In genomic region chr15:40928975-40929729, GRCh38 we compare ENCODE assay signal across 7 cellular contexts. TPM values are rescaled to one million over a fixed set of nuclear protein-coding genes. Genes with fewer than 3 reads are reported as not detected.
DNase-seq lines count a peak whose midpoint lies in the region; ATAC-seq and TF ChIP-seq lines count a peak whose summit lies in the region.

TSS of gene DLL4 (plus strand) at chr15:40929340. CDS start at chr15:40929669, 329 bp downstream.

- H3K27ac ChIP-seq in lung (ENCODE audit: low read depth in 1 of 2, low read length in 1 of 2) (peak within 1 kb of the TSS; percentile 61 to 78), thoracic aorta (no peak within 1 kb of the TSS)

- TF ChIP-seq CTCF in GM12875 (IDR thresholded peaks at IDR 0.05; ENCODE audit: borderline replicate concordance, insufficient read depth, low read depth, low read length), result no peak
- no peak for TF ChIP-seq CTCF in lung (IDR thresholded peaks at IDR 0.05; ENCODE audit: control extremely low read depth, extremely low read depth)
- peak; percentile 8 for TF ChIP-seq CTCF in thoracic aorta (IDR thresholded peaks at IDR 0.05)

- H3K4me1 ChIP-seq in lung (ENCODE audit: control insufficient read depth in 2 of 2, insufficient read depth in 2 of 2, low read length in 2 of 2), result peaks cover 0 to 37% of the 10 kb centered on the region in 2 donors
- H3K4me1 ChIP-seq in thoracic aorta (ENCODE audit: control insufficient read depth in 1 of 2, low read depth in 2 of 2), result peaks cover 42 to 59% of the 10 kb centered on the region in 2 donors

- 1% methylated on average over 67 to 72 of the region's 72 CpGs for WGBS in lung, 2 donors

- ATAC-seq in lung (ENCODE audit: insufficient read depth, low FRiP score), result peak; percentile 70
- no peak for ATAC-seq in thoracic aorta (ENCODE audit: insufficient number of reproducible peaks, low FRiP score, low read depth)
- no peak for ATAC-seq in GM19463 (IDR thresholded peaks at IDR 0.05; ENCODE audit: unreplicated experiment)

- H3K27me3 ChIP-seq in lung (ENCODE audit: control insufficient read depth, insufficient read depth) (no peaks in the 10 kb centered on the region), thoracic aorta (replicated peaks; ENCODE audit: insufficient read depth) (peaks cover 13% of the 10 kb centered on the region)

- H3K9me3 ChIP-seq in lung (ENCODE audit: control insufficient read depth in 2 of 2, insufficient read depth in 1 of 2, low read length in 1 of 2) (no peaks in the 10 kb centered on the region), thoracic aorta (no peaks in the 10 kb centered on the region)

- H3K4me3 ChIP-seq in GM12875 (ENCODE audit: low read depth, low read length), result peak within 1 kb of the TSS; percentile 36
- peak within 1 kb of the TSS; percentile 69 for H3K4me3 ChIP-seq in lung
- peak within 1 kb of the TSS; percentile 72 for H3K4me3 ChIP-seq in thoracic aorta

- H3K36me3 ChIP-seq in lung (ENCODE audit: control insufficient read depth in 2 of 2, insufficient read depth in 2 of 2, low read length in 2 of 2), result peaks cover 0 to 4% of the 10 kb centered on the region in 2 donors
- H3K36me3 ChIP-seq in thoracic aorta, result no peaks in the 10 kb centered on the region

- DNase-seq in NCI-H1105 treated with DMSO at 0.1 percent for 48 hours (lab: John Stamatoyannopoulos, UW) (peak; percentile 77), SW480 (ENCODE audit: low spot score) (peak; percentile 89), dermis microvascular lymphatic vessel endothelial cell (ENCODE audit: low read depth in 2 of 2) (peak; percentile 92 to 97), lung (ENCODE audit: low spot score) (peak; percentile 78), thoracic aorta (ENCODE audit: low spot score) (no peak)

RNA-seq across cellular contexts. Expression of gene DLL4, which starts in this region (rescaled TPM):
- total RNA-seq in dermis microvascular lymphatic vessel endothelial cell, result 76.5 and 79.2 TPM in 2 replicates
- 10 to 100 TPM; 17.9 to 31.8 TPM for total RNA-seq in lung
- 10 to 100 TPM; 11.8 to 16.3 TPM for polyA plus RNA-seq in lung
- total RNA-seq in thoracic aorta, result 10 to 100 TPM in 1 of 2 donors, 1 to 10 TPM in 1; 6.2 to 13.0 TPM

Comparison
In these comparisons a context has a peak if more than half of its experiments do, and no peak if none do; other contexts are left out.
1. H3K27ac ChIP-seq: peak in lung (2 of 2); none in thoracic aorta (0 of 2).
2. Peak in every context shown above with its lines, with median percentiles within 50 percentile points of each other: H3K4me3 ChIP-seq.